25 cellular contexts compared by ENCODE assay signal in the genomic region with DNA sequence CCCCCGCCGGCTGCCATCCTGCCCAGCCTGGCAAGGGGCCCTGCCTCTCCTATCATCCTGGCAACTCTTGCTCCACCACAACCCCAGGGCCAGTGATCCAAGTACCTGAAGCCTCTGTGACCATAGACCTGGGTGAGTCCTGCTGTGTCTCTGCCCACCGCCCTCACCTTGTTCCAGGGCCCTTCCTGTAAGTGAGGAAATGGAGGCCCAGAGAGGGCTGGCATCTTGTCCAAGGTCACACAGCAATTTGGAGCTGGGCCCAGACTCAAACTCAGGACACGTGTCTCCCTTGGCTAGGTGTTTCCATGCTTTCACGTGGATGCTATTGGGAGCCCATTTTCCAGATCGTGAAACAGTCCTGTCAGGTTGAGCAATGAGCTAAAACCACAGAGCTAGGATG. TPM values are rescaled to one million over a fixed set of nuclear protein-coding genes. Genes with fewer than 3 reads are reported as not detected.
DNase-seq lines count a peak whose midpoint lies in the region; ATAC-seq, FAIRE-seq and TF ChIP-seq lines count a peak whose summit lies in the region.
"Had no signal": no experiment of that assay in that cellular context is flagged by ENCODE, and none has a peak within 500 bp of the region (broad histone marks: within the 10 kb centered on the region; RNA-seq: fewer than 3 reads in every experiment).

No MANE protein-coding gene starts in this region.

- no peak overlapping the region for H4K91ac ChIP-seq in H1 (replicated peaks; ENCODE audit: insufficient read length, low read length)

- no peak overlapping the region for H3K18ac ChIP-seq in H1 (ENCODE audit: extremely low read depth, low read length)

- POLR2A ChIA-PET in A549 (lab: Yijun Ruan, JAX) (no interaction called here), H1 (lab: Charles Lee; ENCODE audit: partially characterized antibody) (interaction anchor here (0.7 kb wide), 1 partner anchor 10 kb away, joined by 4 read pairs; no protein-coding TSS in a partner anchor)

- no peaks in the 10 kb centered on the region for H4K20me1 ChIP-seq in H1 (replicated peaks in 1 of 2; ENCODE audit: control insufficient read depth in 1 of 2, insufficient read depth in 2 of 2, low read length in 2 of 2)

- H3K14ac ChIP-seq in H1 (ENCODE audit: insufficient read length): no peak overlapping the region

- no peak overlapping the region for H2AFZ ChIP-seq in H1 (ENCODE audit: low read length)
- H2AFZ ChIP-seq: GM23248 had no signal

- H2BK20ac ChIP-seq in H1 (ENCODE audit: low read length): no peak overlapping the region

- TF ChIP-seq CTCF in A549 (IDR thresholded peaks at IDR 0.05) (no peak), adrenal gland (IDR thresholded peaks at IDR 0.05) (no peak), H1 (IDR thresholded peaks at IDR 0.05; ENCODE audit: control extremely low read depth in 1 of 3, insufficient read depth in 1 of 3, low read depth in 1 of 3, low read length in 3 of 3) (no peak), right lobe of liver (IDR thresholded peaks at IDR 0.05) (no peak), omental fat pad (IDR thresholded peaks at IDR 0.05) (no peak), tibial artery (IDR thresholded peaks at IDR 0.05) (no peak)

- no peak overlapping the region for H3K27ac ChIP-seq in A549
- H3K27ac ChIP-seq in adrenal gland: no peak overlapping the region
- no peak overlapping the region for H3K27ac ChIP-seq in H1 (ENCODE audit: low read depth, low read length)
- H3K27ac ChIP-seq in right lobe of liver: peak overlapping the region in 2 of 3 donors; percentile 47 to 53
- H3K27ac ChIP-seq in tibial artery: no peak overlapping the region
- H3K27ac ChIP-seq: GM23248 had no signal

- H4K5ac ChIP-seq in H1 (ENCODE audit: insufficient read length, low read depth, low read length): no peak overlapping the region

- H3K27me3 ChIP-seq in adrenal gland (no peaks in the 10 kb centered on the region), H1 (replicated peaks in 1 of 4; ENCODE audit: control insufficient read depth in 3 of 4, extremely low read depth in 1 of 4, insufficient read depth in 3 of 4, low read length in 3 of 4) (no peaks in the 10 kb centered on the region; a peak in 1 of 7 replicates), right lobe of liver (no peaks in the 10 kb centered on the region), tibial artery (peaks cover 0 to 59% of the 10 kb centered on the region in 2 donors)

- H3K79me1 ChIP-seq in H1 (ENCODE audit: low read depth, low read length): no peaks in the 10 kb centered on the region

- no peak overlapping the region for H2AK5ac ChIP-seq in H1 (ENCODE audit: low read depth, low read length)

- no peak overlapping the region for H3K4me3 ChIP-seq in A549
- H3K4me3 ChIP-seq in adrenal gland: no peak overlapping the region
- no peak overlapping the region for H3K4me3 ChIP-seq in H1 (ENCODE audit: extremely low read depth in 1 of 4, insufficient read depth in 2 of 4, low read depth in 3 of 4, low read length in 4 of 4)
- peak overlapping the region; percentile 21 to 38 (median 29) for H3K4me3 ChIP-seq in right lobe of liver
- H3K4me3 ChIP-seq in tibial artery: no peak overlapping the region
- H3K4me3 ChIP-seq: GM12878, GM23248 had no signal

- no peaks in the 10 kb centered on the region for H3K23me2 ChIP-seq in H1 (ENCODE audit: low read depth, low read length)

- no peak overlapping the region for H2BK5ac ChIP-seq in H1 (ENCODE audit: low read depth, low read length)

- ATAC-seq in A549: no peak
- peak in 3 of 4 donors; percentile 7 to 40 (median 8) for ATAC-seq in right lobe of liver
- ATAC-seq in HG03521 (IDR thresholded peaks at IDR 0.05; ENCODE audit: unreplicated experiment): no peak
- no peak for ATAC-seq in omental fat pad (ENCODE audit: low FRiP score)
- ATAC-seq: GM12878 had no signal

- H3K4me2 ChIP-seq in A549: no peak overlapping the region
- no peak overlapping the region for H3K4me2 ChIP-seq in H1 (ENCODE audit: insufficient read depth in 1 of 2, low read depth in 2 of 2, low read length in 2 of 2)

- H2BK12ac ChIP-seq in H1 (ENCODE audit: low read depth, low read length): no peak overlapping the region

- CTCF ChIA-PET in A549 (lab: Yijun Ruan, JAX): interaction anchor here (0.7 to 5.1 kb wide), 5 partner anchors 9 to 43 kb away, joined by 3 to 31 read pairs (median 3); no protein-coding TSS in a partner anchor
- CTCF ChIA-PET in H1 (lab: Charles Lee; ENCODE audit: partially characterized antibody): interaction anchor here (0.6 to 3.3 kb wide), 6 partner anchors 9 to 66 kb away, joined by 3 to 18 read pairs (median 4); no protein-coding TSS in a partner anchor

- DNase-seq in A549 (ENCODE audit: low read depth in 1 of 2, low spot score in 1 of 2) (no peak), adrenal gland (peak in 6 of 7 donors; percentile 45 to 73 (median 64)), H1 (ENCODE audit: low read depth in 1 of 2, low spot score in 2 of 2) (no peak), right lobe of liver (peak in 1 of 3 donors; percentile 65), omental fat pad (ENCODE audit: low spot score) (no peak), tibial artery (no peak)
- DNase-seq in stimulated activated CD4-positive, alpha-beta T cell treated with anti-CD3 and anti-CD28 coated beads, Interleukin-1b, Interleukin-23, amount 100 ng/mL, for 48 hours: no peak
- DNase-seq: ACHN; BE2C; C1 segment of cervical spinal cord; CD4-positive, CD25-positive, alpha-beta regulatory T cell; CD8-positive, alpha-beta memory T cell; COR-L47; DMS 273 treated with DMSO at 0.1 percent for 48 hours; DMS53; DND-41; EL; GM23248; HCEC 1CT; HFFc6 had no signal

- intact Hi-C loops in adrenal gland (cut with DNase I) (no loop called here), right lobe of liver (cut with DNase I) (no loop called here), tibial artery (cut with DNase I; ENCODE audit: low total_unique reads) (no loop called here)

- H4K8ac ChIP-seq in H1 (ENCODE audit: extremely low read depth, insufficient read depth, low read length): peak overlapping the region; percentile 31; the same call in 1 of the 2 replicates

- H3K23ac ChIP-seq in H1 (ENCODE audit: insufficient read length): no peak overlapping the region

- no peak for TF ChIP-seq RAD21 in A549 (conservative IDR thresholded peaks at IDR 0.05 in 1 of 2, IDR thresholded peaks at IDR 0.05 in 1 of 2)
- TF ChIP-seq RAD21 in H1 (IDR thresholded peaks at IDR 0.05 in 1 of 2, conservative IDR thresholded peaks at IDR 0.05 in 1 of 2; ENCODE audit: low read depth in 2 of 2, low read length in 2 of 2): no peak

- H2BK15ac ChIP-seq in H1 (ENCODE audit: low read length): no peak overlapping the region

- H3K36me3 ChIP-seq in adrenal gland (replicated peaks in 1 of 2): no peaks in the 10 kb centered on the region
- H3K36me3 ChIP-seq in H1 (ENCODE audit: control insufficient read depth in 2 of 4, insufficient read depth in 4 of 4, low read length in 3 of 4): no peaks in the 10 kb centered on the region
- H3K36me3 ChIP-seq in right lobe of liver: peaks cover 0 to 47% (median 26%) of the 10 kb centered on the region in 4 donors
- H3K36me3 ChIP-seq in tibial artery: no peaks in the 10 kb centered on the region
- H3K36me3 ChIP-seq: BE2C had no signal

- H3K4me1 ChIP-seq in A549: no peaks in the 10 kb centered on the region
- H3K4me1 ChIP-seq in adrenal gland (replicated peaks in 1 of 2): no peaks in the 10 kb centered on the region
- H3K4me1 ChIP-seq in H1 (replicated peaks in 1 of 4; ENCODE audit: control insufficient read depth in 3 of 4, insufficient read depth in 4 of 4, low read length in 3 of 4): no peaks in the 10 kb centered on the region; a peak in 1 of 7 replicates
- H3K4me1 ChIP-seq in right lobe of liver: peaks cover 0 to 35% (median 4%) of the 10 kb centered on the region in 4 donors
- H3K4me1 ChIP-seq in tibial artery: no peaks in the 10 kb centered on the region
- H3K4me1 ChIP-seq: BE2C had no signal

- FAIRE-seq in A549 (lab: Jason Lieb, UNC) (no peak), H1 (lab: Jason Lieb, UNC) (no peak)
- FAIRE-seq: GM12878, H54 had no signal

- H3K56ac ChIP-seq in H1 (replicated peaks; ENCODE audit: insufficient read length, low read depth, low read length): no peak overlapping the region

- H2BK120ac ChIP-seq in H1 (replicated peaks; ENCODE audit: low read depth, low read length): no peak overlapping the region

- H3K9me3 ChIP-seq in A549 (no peaks in the 10 kb centered on the region), adrenal gland (replicated peaks in 1 of 3) (no peaks in the 10 kb centered on the region), H1 (ENCODE audit: insufficient read depth in 2 of 2, low read depth in 1 of 2, low read length in 1 of 2) (no peaks in the 10 kb centered on the region), right lobe of liver (no peaks in the 10 kb centered on the region), tibial artery (no peaks in the 10 kb centered on the region)
- H3K9me3 ChIP-seq: BE2C had no signal

- H3K9ac ChIP-seq in H1 (replicated peaks in 1 of 4; ENCODE audit: extremely low read depth in 1 of 4, low read depth in 3 of 4, low read length in 3 of 4): no peak overlapping the region
- H3K9ac ChIP-seq: GM23248 had no signal

- TF ChIP-seq POLR2A in A549 (IDR thresholded peaks at IDR 0.05; ENCODE audit: low read length) (no peak), adrenal gland (IDR thresholded peaks at IDR 0.05) (no peak), H1 (IDR thresholded peaks at IDR 0.05; ENCODE audit: control extremely low read depth in 1 of 2, low read depth in 2 of 2, low read length in 2 of 2) (no peak), right lobe of liver (IDR thresholded peaks at IDR 0.05) (peak; percentile 46)

- H3K79me2 ChIP-seq in H1 (ENCODE audit: control insufficient read depth in 1 of 2, insufficient read depth in 2 of 2, low read length in 2 of 2): no peaks in the 10 kb centered on the region

- 90% methylated on average over 2 of the region's 6 CpGs for WGBS in A549 (ENCODE audit: missing lambda C conversion rate)
- 41 to 57% (median 53%) methylated on average over 6 of the region's 6 CpGs; no CpG with 5 or more reads in 1 of the 4 donors for WGBS in adrenal gland, 4 donors
- WGBS in H1 (ENCODE audit: extremely low coverage in 1 of 2, insufficient coverage in 1 of 2, insufficient read length in 1 of 2, insufficient replicate concordance in 2 of 2, low coverage in 1 of 2, low lambda C conversion rate in 2 of 2, missing lambda C conversion rate in 1 of 2), 2 experiments: 93% methylated on average over 6 of the region's 6 CpGs; no CpG with 5 or more reads in 1 of the 2 experiments
- 40% methylated on average over 1 of the region's 6 CpGs for WGBS in right lobe of liver (ENCODE audit: insufficient coverage, low coverage, low lambda C conversion rate, missing lambda C conversion rate)

- TF ChIP-seq EP300 in A549 (IDR thresholded peaks at IDR 0.05) (no peak), H1 (IDR thresholded peaks at IDR 0.05; ENCODE audit: borderline replicate concordance in 1 of 2, low read depth in 2 of 2, low read length in 2 of 2) (no peak)

- no peak overlapping the region for H3K4ac ChIP-seq in H1 (replicated peaks; ENCODE audit: insufficient read length, low read depth, low read length)

RNA-seq across cellular contexts. Expression of a gene that starts 3.7 kb away (rescaled TPM):
- polyA plus RNA-seq in A549 (2011; rRNA removed) (0.05 and 0.07 TPM in 2 replicates), A549 (2017; fragmentation: RNase III; extraction: RNeasy Plus Mini Kit Qiagen cat#74134 plus additional on column Dnase treatment) (0.05 to 0.20 TPM (median 0.08 TPM) in 3 replicates), adrenal gland (1 to 10 TPM in 2 of 3 donors, under 1 TPM in 1; 0.60 to 4.4 (median 1.0) TPM), H1 (2011; rRNA removed) (0.12 and 0.17 TPM in 2 replicates)
- 0.01 and 0.04 TPM in 2 replicates for polyA plus RNA-seq in A549 (2012; cell fraction: cytosol; rRNA removed)
- polyA plus RNA-seq in A549 (2012; cell fraction: nucleus; rRNA removed): 0.09 TPM in 1 of 2 replicates, not detected in the other
- 0.45 TPM in 1 of 2 replicates, not detected in the other for polyA minus RNA-seq in A549 (2011; rRNA and poly(A)+ RNA removed)
- total RNA-seq in adrenal gland (10 to 100 TPM in 1 of 8 donors, 1 to 10 TPM in 2, under 1 TPM in 3, not detected in 2; 0.38 to 30.4 (median 1.4) TPM), right lobe of liver (100 to 1,000 TPM in 4 of 6 experiments, 10 to 100 TPM in 2; 50.5 to 368 (median 199) TPM), omental fat pad (not detected)
- total RNA-seq in H1 (2021; fragmentation: NEBNext Ultra II Directional; extraction: Animal tissue kit (Norgen Biotek cat#: 25700)): not detected in 2 replicates
- 0.12 TPM for polyA plus RNA-seq in H1 (2011; cell fraction: cytosol; rRNA removed)
- polyA plus RNA-seq in H1 (2011; cell fraction: nucleus; rRNA removed): 0.17 TPM
- 0.08 to 0.22 TPM (median 0.13 TPM) in 3 of 4 replicates, not detected in the other for polyA plus RNA-seq in H1 (2012, experiment 1 of 2)
- 0.05 TPM for polyA plus RNA-seq in H1 (2012, experiment 2 of 2)
- polyA plus RNA-seq in H1 (2013, experiment 1 of 2): 0.28 TPM
- polyA plus RNA-seq in H1 (2013, experiment 2 of 2): 0.29 TPM
- 1.3 TPM in 1 of 2 replicates, not detected in the other for polyA minus RNA-seq in H1 (2011; rRNA and poly(A)+ RNA removed)
- not detected for polyA minus RNA-seq in H1 (2011; cell fraction: cytosol; rRNA and poly(A)+ RNA removed)
- polyA minus RNA-seq in H1 (2011; cell fraction: nucleus; rRNA and poly(A)+ RNA removed): not detected
- total RNA-seq: A172; CD4-positive, CD25-positive, alpha-beta regulatory T cell; CD8-positive, alpha-beta memory T cell; G401; GM12878; GM23248; HFFc6 had no signal
- polyA plus RNA-seq: GM23248 had no signal

RNA-seq across cellular contexts. Expression of a gene that starts 25.2 kb away (rescaled TPM):
- polyA plus RNA-seq in A549 (2011; rRNA removed) (10.2 and 11.7 TPM in 2 replicates), A549 (2017; fragmentation: RNase III; extraction: RNeasy Plus Mini Kit Qiagen cat#74134 plus additional on column Dnase treatment) (20.2 to 22.6 TPM (median 21.6 TPM) in 3 replicates), adrenal gland (10 to 100 TPM in 2 of 3 donors, 1 to 10 TPM in 1; 2.8 to 72.8 (median 53.7) TPM), H1 (2011; rRNA removed) (27.0 and 39.3 TPM in 2 replicates)
- polyA plus RNA-seq in A549 (2012; cell fraction: cytosol; rRNA removed): 33.0 and 36.6 TPM in 2 replicates
- polyA plus RNA-seq in A549 (2012; cell fraction: nucleus; rRNA removed): 71.9 and 111 TPM in 2 replicates
- polyA minus RNA-seq in A549 (2011; rRNA and poly(A)+ RNA removed): 5.5 and 7.5 TPM in 2 replicates
- total RNA-seq in adrenal gland (10 to 100 TPM; 16.7 to 39.2 (median 25.1) TPM), right lobe of liver (10 to 100 TPM in 3 of 6 experiments, 1 to 10 TPM in 3; 7.9 to 21.6 (median 10.0) TPM), omental fat pad (10 to 100 TPM; 15.0 to 29.6 (median 21.0) TPM)
- total RNA-seq in H1 (2021; fragmentation: NEBNext Ultra II Directional; extraction: Animal tissue kit (Norgen Biotek cat#: 25700)): 23.9 and 25.2 TPM in 2 replicates
- 28.6 TPM for polyA plus RNA-seq in H1 (2011; cell fraction: cytosol; rRNA removed)
- 58.9 TPM for polyA plus RNA-seq in H1 (2011; cell fraction: nucleus; rRNA removed)
- polyA plus RNA-seq in H1 (2012, experiment 1 of 2): 16.1 to 28.7 TPM (median 23.5 TPM) in 4 replicates
- 16.6 TPM for polyA plus RNA-seq in H1 (2012, experiment 2 of 2)
- polyA plus RNA-seq in H1 (2013, experiment 1 of 2): 15.7 TPM
- 14.1 TPM for polyA plus RNA-seq in H1 (2013, experiment 2 of 2)
- polyA minus RNA-seq in H1 (2011; rRNA and poly(A)+ RNA removed): 8.0 and 9.8 TPM in 2 replicates
- polyA minus RNA-seq in H1 (2011; cell fraction: cytosol; rRNA and poly(A)+ RNA removed): 19.1 TPM
- 16.1 TPM for polyA minus RNA-seq in H1 (2011; cell fraction: nucleus; rRNA and poly(A)+ RNA removed)

RNA-seq across cellular contexts. Expression of a gene that starts 25.3 kb away (rescaled TPM):
- polyA plus RNA-seq in A549 (2011; rRNA removed) (0.12 and 0.28 TPM in 2 replicates), A549 (2017; fragmentation: RNase III; extraction: RNeasy Plus Mini Kit Qiagen cat#74134 plus additional on column Dnase treatment) (0.28 to 0.54 TPM (median 0.36 TPM) in 3 replicates), adrenal gland (10 to 100 TPM in 2 of 3 donors, 1 to 10 TPM in 1; 1.1 to 17.2 (median 14.7) TPM), H1 (2011; rRNA removed) (7.6 and 15.1 TPM in 2 replicates)
- polyA plus RNA-seq in A549 (2012; cell fraction: cytosol; rRNA removed): 0.09 TPM in 2 replicates
- 0.71 and 0.88 TPM in 2 replicates for polyA plus RNA-seq in A549 (2012; cell fraction: nucleus; rRNA removed)
- 0.10 and 0.21 TPM in 2 replicates for polyA minus RNA-seq in A549 (2011; rRNA and poly(A)+ RNA removed)
- total RNA-seq in adrenal gland (1 to 10 TPM; 1.1 to 9.9 (median 3.2) TPM), right lobe of liver (1 to 10 TPM; 1.2 to 4.8 (median 2.7) TPM), omental fat pad (1 to 10 TPM in 2 of 4 donors, under 1 TPM in 2; 0.88 to 1.2 (median 1.0) TPM)
- total RNA-seq in H1 (2021; fragmentation: NEBNext Ultra II Directional; extraction: Animal tissue kit (Norgen Biotek cat#: 25700)): 14.1 and 14.5 TPM in 2 replicates
- polyA plus RNA-seq in H1 (2011; cell fraction: cytosol; rRNA removed): 15.5 TPM
- 24.5 TPM for polyA plus RNA-seq in H1 (2011; cell fraction: nucleus; rRNA removed)
- polyA plus RNA-seq in H1 (2012, experiment 1 of 2): 6.9 to 14.6 TPM (median 12.4 TPM) in 4 replicates
- 4.9 TPM for polyA plus RNA-seq in H1 (2012, experiment 2 of 2)
- 8.4 TPM for polyA plus RNA-seq in H1 (2013, experiment 1 of 2)
- polyA plus RNA-seq in H1 (2013, experiment 2 of 2): 8.1 TPM
- polyA minus RNA-seq in H1 (2011; rRNA and poly(A)+ RNA removed): 2.8 and 4.1 TPM in 2 replicates
- polyA minus RNA-seq in H1 (2011; cell fraction: cytosol; rRNA and poly(A)+ RNA removed): 7.5 TPM
- 4.5 TPM for polyA minus RNA-seq in H1 (2011; cell fraction: nucleus; rRNA and poly(A)+ RNA removed)

RNA-seq across cellular contexts. Expression of a gene that starts 33.2 kb away (rescaled TPM):
- 40.4 and 41.7 TPM in 2 replicates for polyA plus RNA-seq in A549 (2011; rRNA removed)
- polyA plus RNA-seq in A549 (2012; cell fraction: cytosol; rRNA removed): 129 and 151 TPM in 2 replicates
- 146 and 171 TPM in 2 replicates for polyA plus RNA-seq in A549 (2012; cell fraction: nucleus; rRNA removed)
- polyA plus RNA-seq in A549 (2017; fragmentation: RNase III; extraction: RNeasy Plus Mini Kit Qiagen cat#74134 plus additional on column Dnase treatment): 98.5 to 116 TPM (median 115 TPM) in 3 replicates
- polyA minus RNA-seq in A549 (2011; rRNA and poly(A)+ RNA removed): 51.6 and 58.5 TPM in 2 replicates
- total RNA-seq in adrenal gland: 100 to 1,000 TPM in 7 of 8 donors, 10 to 100 TPM in 1; 88.4 to 188 (median 145) TPM
- 100 to 1,000 TPM; 114 to 369 (median 336) TPM for polyA plus RNA-seq in adrenal gland
- total RNA-seq in H1 (2021; fragmentation: NEBNext Ultra II Directional; extraction: Animal tissue kit (Norgen Biotek cat#: 25700)): 161 and 162 TPM in 2 replicates
- polyA plus RNA-seq in H1 (2011; rRNA removed): 111 and 194 TPM in 2 replicates
- polyA plus RNA-seq in H1 (2011; cell fraction: cytosol; rRNA removed): 126 TPM
- 193 TPM for polyA plus RNA-seq in H1 (2011; cell fraction: nucleus; rRNA removed)
- polyA plus RNA-seq in H1 (2012, experiment 1 of 2): 112 to 185 TPM (median 178 TPM) in 4 replicates
- polyA plus RNA-seq in H1 (2012, experiment 2 of 2): 196 TPM
- 112 TPM for polyA plus RNA-seq in H1 (2013, experiment 1 of 2)
- polyA plus RNA-seq in H1 (2013, experiment 2 of 2): 109 TPM
- 37.2 and 48.1 TPM in 2 replicates for polyA minus RNA-seq in H1 (2011; rRNA and poly(A)+ RNA removed)
- 84.9 TPM for polyA minus RNA-seq in H1 (2011; cell fraction: cytosol; rRNA and poly(A)+ RNA removed)
- polyA minus RNA-seq in H1 (2011; cell fraction: nucleus; rRNA and poly(A)+ RNA removed): 58.1 TPM
- 10 to 100 TPM; 50.2 to 75.7 (median 59.8) TPM for total RNA-seq in right lobe of liver
- 10 to 100 TPM; 47.4 to 65.2 (median 61.4) TPM for total RNA-seq in omental fat pad

Comparison
In these comparisons a context has a peak if more than half of its experiments do, and no peak if none do; other contexts are left out.
1. ATAC-seq: peak in right lobe of liver (3 of 4); none in A549 (0 of 2), HG03521 (single experiment) and omental fat pad (single experiment).
2. DNase-seq: peak in adrenal gland (6 of 7); none in A549 (0 of 2), H1 (0 of 2), omental fat pad (single experiment), tibial artery (0 of 2) and stimulated activated CD4-positive, alpha-beta T cell treated with anti-CD3 and anti-CD28 coated beads, Interleukin-1b, Interleukin-23, amount 100 ng/mL, for 48 hours (single experiment).
3. H3K27ac ChIP-seq: peak in right lobe of liver (2 of 3); none in A549 (0 of 2), adrenal gland (0 of 5), H1 (single experiment) and tibial artery (0 of 2).
4. H3K4me3 ChIP-seq: peak in right lobe of liver (3 of 3); none in A549 (single experiment), adrenal gland (0 of 4), H1 (0 of 4) and tibial artery (0 of 2).